ENCODE assay signal across 8 cellular contexts in genomic region chr16:49575352-49576172, GRCh38.
DNase-seq lines count a peak whose midpoint lies in the region; ATAC-seq, FAIRE-seq and TF ChIP-seq lines count a peak whose summit lies in the region.

No MANE protein-coding gene starts in this region.

- H3K9ac ChIP-seq in H1 (replicated peaks in 1 of 4; ENCODE audit: extremely low read depth in 1 of 4, low read depth in 3 of 4, low read length in 3 of 4): no peak overlapping the region

- no peak overlapping the region for H3K4ac ChIP-seq in H1 (replicated peaks; ENCODE audit: insufficient read length, low read depth, low read length)

- peak overlapping the region; percentile 15; the same call in 1 of the 2 replicates for H3K18ac ChIP-seq in H1 (ENCODE audit: extremely low read depth, low read length)

- H3K27me3 ChIP-seq in right atrium auricular region (no peaks in the 10 kb centered on the region), H1 (replicated peaks in 1 of 4; ENCODE audit: control insufficient read depth in 3 of 4, extremely low read depth in 1 of 4, insufficient read depth in 3 of 4, low read length in 3 of 4) (no peaks in the 10 kb centered on the region), gastrocnemius medialis (no peaks in the 10 kb centered on the region)

- H3K56ac ChIP-seq in H1 (replicated peaks; ENCODE audit: insufficient read length, low read depth, low read length): no peak overlapping the region

- peak; percentile 78 for ATAC-seq in Right ventricle myocardium superior (ENCODE audit: poor library complexity)
- ATAC-seq in HG03354 (IDR thresholded peaks at IDR 0.05; ENCODE audit: poor library complexity, severe bottlenecking, unreplicated experiment): peak; percentile 96
- peak; percentile 25 to 67 for ATAC-seq in gastrocnemius medialis
- no peak for ATAC-seq in activated CD4-positive, alpha-beta T cell treated with anti-CD3 and anti-CD28 coated beads for 36 hours

- H3K36me3 Mint-ChIP-seq in activated CD4-positive, alpha-beta T cell treated with anti-CD3 and anti-CD28 coated beads for 36 hours (ENCODE audit: low read depth): no peaks in the 10 kb centered on the region

- H4K5ac ChIP-seq in H1 (ENCODE audit: insufficient read length, low read depth, low read length): peak overlapping the region; percentile 34

- no peak overlapping the region for H3K4me3 Mint-ChIP-seq in activated CD4-positive, alpha-beta T cell treated with anti-CD3 and anti-CD28 coated beads for 36 hours

- no peak overlapping the region for H2AK5ac ChIP-seq in H1 (ENCODE audit: low read depth, low read length)

- TF ChIP-seq CTCF in right atrium auricular region (IDR thresholded peaks at IDR 0.05) (no peak), H1 (IDR thresholded peaks at IDR 0.05; ENCODE audit: control extremely low read depth in 1 of 3, insufficient read depth in 1 of 3, low read depth in 1 of 3, low read length in 3 of 3) (no peak), gastrocnemius medialis (IDR thresholded peaks at IDR 0.05 in 4 of 5, conservative IDR thresholded peaks at IDR 0.05 in 1 of 5) (no peak)

- no peak for TF ChIP-seq EP300 in H1 (IDR thresholded peaks at IDR 0.05; ENCODE audit: borderline replicate concordance in 1 of 2, low read depth in 2 of 2, low read length in 2 of 2)

- H4K20me1 ChIP-seq in H1 (replicated peaks in 1 of 2; ENCODE audit: control insufficient read depth in 1 of 2, insufficient read depth in 2 of 2, low read length in 2 of 2): peaks cover 0 to 2% of the 10 kb centered on the region in 2 experiments

- no peak overlapping the region for H2BK20ac ChIP-seq in H1 (ENCODE audit: low read length)

- no peaks in the 10 kb centered on the region for H3K79me2 ChIP-seq in H1 (ENCODE audit: control insufficient read depth in 1 of 2, insufficient read depth in 2 of 2, low read length in 2 of 2)

- H4K8ac ChIP-seq in H1 (ENCODE audit: extremely low read depth, insufficient read depth, low read length): no peak overlapping the region

- no peak overlapping the region for H2AFZ ChIP-seq in H1 (ENCODE audit: low read length)

- H3K4me1 Mint-ChIP-seq in activated CD4-positive, alpha-beta T cell treated with anti-CD3 and anti-CD28 coated beads for 36 hours: no peaks in the 10 kb centered on the region

- peak overlapping the region; percentile 35; the same call in 1 of the 2 replicates for H2BK5ac ChIP-seq in H1 (ENCODE audit: low read depth, low read length)

- H3K27ac ChIP-seq in right atrium auricular region (no peak overlapping the region), H1 (ENCODE audit: low read depth, low read length) (no peak overlapping the region), gastrocnemius medialis (peak overlapping the region; percentile 9 to 51 (median 17))

- peak overlapping the region; percentile 61 for H4K91ac ChIP-seq in H1 (replicated peaks; ENCODE audit: insufficient read length, low read length)

- no peak for TF ChIP-seq RAD21 in H1 (IDR thresholded peaks at IDR 0.05 in 1 of 2, conservative IDR thresholded peaks at IDR 0.05 in 1 of 2; ENCODE audit: low read depth in 2 of 2, low read length in 2 of 2)

- intact Hi-C loops in Right ventricle myocardium superior (cut with DNase I) (no loop called here), gastrocnemius medialis (cut with DNase I; ENCODE audit: low total_unique reads) (no loop called here)
- intact Hi-C loops in activated CD4-positive, alpha-beta T cell treated with anti-CD3 and anti-CD28 coated beads for 36 hours (cut with DNase I, micrococcal nuclease): no loop called here

- no peak overlapping the region; the same call in 1 of the 2 replicates for H2BK15ac ChIP-seq in H1 (ENCODE audit: low read length)

- in situ Hi-C loops in gastrocnemius medialis (cut with MboI; ENCODE audit: low sequenced_read_pairs in 4 of 4): loop anchor here in 1 of 4 donors (25.0 kb wide), 1 partner anchor 163 kb away; no protein-coding TSS in a partner anchor

- no peak for FAIRE-seq in H1 (lab: Jason Lieb, UNC)

- no peak overlapping the region for H3K4me2 ChIP-seq in H1 (ENCODE audit: insufficient read depth in 1 of 2, low read depth in 2 of 2, low read length in 2 of 2)

- H3K4me3 ChIP-seq in right atrium auricular region (no peak overlapping the region), H1 (ENCODE audit: extremely low read depth in 1 of 4, insufficient read depth in 2 of 4, low read depth in 3 of 4, low read length in 4 of 4) (no peak overlapping the region), gastrocnemius medialis (no peak overlapping the region)

- H2BK12ac ChIP-seq in H1 (ENCODE audit: low read depth, low read length): 0 out of 2 replicates have a peak overlapping the region, but pooled peaks have one; percentile 23

- no peak for TF ChIP-seq POLR2A in H1 (IDR thresholded peaks at IDR 0.05; ENCODE audit: control extremely low read depth in 1 of 2, low read depth in 2 of 2, low read length in 2 of 2)
- no peak for TF ChIP-seq POLR2A in gastrocnemius medialis (IDR thresholded peaks at IDR 0.05)

- POLR2A ChIA-PET in H1 (lab: Charles Lee; ENCODE audit: partially characterized antibody): interaction anchor here (0.7 kb wide), 1 partner anchor 13 kb away, joined by 3 read pairs; no protein-coding TSS in a partner anchor
- POLR2A ChIA-PET in activated CD4-positive, alpha-beta T cell treated with anti-CD3 and anti-CD28 coated beads for 36 hours (lab: Charles Lee): no interaction called here

- DNase-seq in Right ventricle myocardium superior: peak; percentile 67
- no peak for DNase-seq in right atrium auricular region (ENCODE audit: low spot score)
- peak in 1 of 2 experiments; percentile 50 for DNase-seq in H1 (ENCODE audit: low read depth in 1 of 2, low spot score in 2 of 2)
- peak in 1 of 2 donors; percentile 40 for DNase-seq in gastrocnemius medialis
- DNase-seq in SW480 (ENCODE audit: low spot score): no peak
- DNase-seq in activated CD4-positive, alpha-beta T cell treated with anti-CD3 and anti-CD28 coated beads for 36 hours: no peak
- no peak for DNase-seq in AG08395 (ENCODE audit: low spot score)

- H3K23ac ChIP-seq in H1 (ENCODE audit: insufficient read length): no peak overlapping the region

- no peak overlapping the region for H2BK120ac ChIP-seq in H1 (replicated peaks; ENCODE audit: low read depth, low read length)

- WGBS in H1 (ENCODE audit: extremely low coverage in 1 of 2, insufficient coverage in 1 of 2, insufficient read length in 1 of 2, insufficient replicate concordance in 2 of 2, low coverage in 1 of 2, low lambda C conversion rate in 2 of 2, missing lambda C conversion rate in 1 of 2), 2 experiments: 76% methylated on average over 14 of the region's 14 CpGs; no CpG with 5 or more reads in 1 of the 2 experiments

- peaks cover 0 to 7% of the 10 kb centered on the region in 2 donors for H3K4me1 ChIP-seq in right atrium auricular region
- peaks cover 4 to 17% (median 6%) of the 10 kb centered on the region in 4 experiments; a peak in 5 of 7 replicates for H3K4me1 ChIP-seq in H1 (replicated peaks in 1 of 4; ENCODE audit: control insufficient read depth in 3 of 4, insufficient read depth in 4 of 4, low read length in 3 of 4)
- peaks cover 25 to 27% of the 10 kb centered on the region in 2 donors for H3K4me1 ChIP-seq in gastrocnemius medialis

- H3K79me1 ChIP-seq in H1 (ENCODE audit: low read depth, low read length): no peaks in the 10 kb centered on the region

- H3K36me3 ChIP-seq in right atrium auricular region: no peaks in the 10 kb centered on the region
- H3K36me3 ChIP-seq in H1 (ENCODE audit: control insufficient read depth in 2 of 4, insufficient read depth in 4 of 4, low read length in 3 of 4): no peaks in the 10 kb centered on the region
- no peaks in the 10 kb centered on the region for H3K36me3 ChIP-seq in gastrocnemius medialis

- H3K23me2 ChIP-seq in H1 (ENCODE audit: low read depth, low read length): no peaks in the 10 kb centered on the region; the same call in 1 of the 2 replicates

- H3K9me3 Mint-ChIP-seq in activated CD4-positive, alpha-beta T cell treated with anti-CD3 and anti-CD28 coated beads for 36 hours (ENCODE audit: low read depth): peaks cover 3% of the 10 kb centered on the region

- H3K14ac ChIP-seq in H1 (ENCODE audit: insufficient read length): no peak overlapping the region

- H3K27me3 Mint-ChIP-seq in activated CD4-positive, alpha-beta T cell treated with anti-CD3 and anti-CD28 coated beads for 36 hours: no peaks in the 10 kb centered on the region

- H3K9me3 ChIP-seq in right atrium auricular region (no peaks in the 10 kb centered on the region), H1 (ENCODE audit: insufficient read depth in 2 of 2, low read depth in 1 of 2, low read length in 1 of 2) (no peaks in the 10 kb centered on the region), gastrocnemius medialis (no peaks in the 10 kb centered on the region)

- no peak overlapping the region for H3K27ac Mint-ChIP-seq in activated CD4-positive, alpha-beta T cell treated with anti-CD3 and anti-CD28 coated beads for 36 hours

- CTCF ChIA-PET in H1 (lab: Charles Lee; ENCODE audit: partially characterized antibody): interaction anchor here (0.7 to 5.2 kb wide), 9 partner anchors 8 to 21 kb away, joined by 3 to 30 read pairs (median 8); no protein-coding TSS in a partner anchor
- CTCF ChIA-PET in activated CD4-positive, alpha-beta T cell treated with anti-CD3 and anti-CD28 coated beads for 36 hours (lab: Charles Lee): no interaction called here

TF ChIP-seq in H1, 55 proteins besides CTCF, POLR2A, EP300 and RAD21:
- no peak for TF ChIP-seq SIX5 (IDR thresholded peaks at IDR 0.05; ENCODE audit: low read depth, low read length)
- TF ChIP-seq ZNF274 (IDR thresholded peaks at IDR 0.05; ENCODE audit: borderline replicate concordance, extremely low read depth, low read length): no peak
- no peak for TF ChIP-seq KDM1A (IDR thresholded peaks at IDR 0.05; ENCODE audit: borderline replicate concordance, low read length)

Comparison
In these comparisons a context has a peak if more than half of its experiments do, and no peak if none do; other contexts are left out.
1. H3K27ac ChIP-seq: peak in gastrocnemius medialis (4 of 4); none in right atrium auricular region (0 of 2) and H1 (single experiment).